27 cellular contexts compared by ENCODE assay signal in genomic region chr9:98801969-98802371, GRCh38. TPM values are rescaled to one million over a fixed set of nuclear protein-coding genes. Genes with fewer than 3 reads are reported as not detected.
DNase-seq lines count a peak whose midpoint lies in the region; ATAC-seq and TF ChIP-seq lines count a peak whose summit lies in the region.
"Had no signal": no experiment of that assay in that cellular context is flagged by ENCODE, and none has a peak within 500 bp of the region (broad histone marks: within the 10 kb centered on the region; RNA-seq: fewer than 3 reads in every experiment).

No MANE protein-coding gene starts in this region.

- H3K36me3 ChIP-seq in GM23248 (ENCODE audit: low read depth) = no peaks in the 10 kb centered on the region
- H3K36me3 ChIP-seq: lower lobe of right lung, right atrium auricular region, uterus had no signal

- no peaks in the 10 kb centered on the region for H3K27me3 ChIP-seq in GM23248 (replicated peaks; ENCODE audit: insufficient read depth)
- H3K27me3 ChIP-seq: body of pancreas, right atrium auricular region, uterus had no signal

- H3K9me3 ChIP-seq in GM23248 (ENCODE audit: low read depth) = peaks cover 3% of the 10 kb centered on the region
- H3K9me3 ChIP-seq: body of pancreas, lower lobe of right lung, right atrium auricular region, uterus had no signal

- H3K9me2 ChIP-seq in GM23248 (ENCODE audit: insufficient read depth) = no peaks in the 10 kb centered on the region

- no peak for ATAC-seq in GM21576 (IDR thresholded peaks at IDR 0.05; ENCODE audit: unreplicated experiment)
- no peak for ATAC-seq in GM21737 (IDR thresholded peaks at IDR 0.05; ENCODE audit: unreplicated experiment)
- ATAC-seq: body of pancreas; effector memory CD8-positive, alpha-beta T cell; lower lobe of right lung had no signal

- in situ Hi-C loops in GM23248 (cut with MboI) = no loop called here

- H3K4me1 ChIP-seq in GM23248 (ENCODE audit: insufficient read depth) = peaks cover 12% of the 10 kb centered on the region
- H3K4me1 ChIP-seq: lower lobe of right lung, parathyroid adenoma, right atrium auricular region, uterus had no signal

- no peak for TF ChIP-seq CTCF in AG10803 (conservative IDR thresholded peaks at IDR 0.05; ENCODE audit: low read length)
- no peak for TF ChIP-seq CTCF in RWPE1 (conservative IDR thresholded peaks at IDR 0.05; ENCODE audit: low read depth)
- no peak for TF ChIP-seq CTCF in fibroblast of the aortic adventitia (IDR thresholded peaks at IDR 0.05; ENCODE audit: insufficient read depth, low read length)

- no peak overlapping the region for H2AFZ ChIP-seq in GM23248
- H2AFZ ChIP-seq: parathyroid adenoma had no signal

- no peak overlapping the region for H3K4me2 ChIP-seq in GM23248 (ENCODE audit: unreplicated experiment)

- no peak overlapping the region for H3K27ac ChIP-seq in GM23248
- no peak overlapping the region for H3K27ac ChIP-seq in RWPE1
- H3K27ac ChIP-seq: body of pancreas, lower lobe of right lung, parathyroid adenoma, right atrium auricular region, uterus had no signal

- peaks cover 13% of the 10 kb centered on the region for H3F3A ChIP-seq in GM23248 (ENCODE audit: insufficient read depth)

- H4K20me1 ChIP-seq in GM23248 (ENCODE audit: insufficient read depth) = no peaks in the 10 kb centered on the region

- H3K9ac ChIP-seq in GM23248 = no peak overlapping the region
- H3K9ac ChIP-seq: parathyroid adenoma had no signal

- H3K4me3 ChIP-seq in AG10803 (ENCODE audit: low read length) = no peak overlapping the region
- H3K4me3 ChIP-seq in GM23248 = no peak overlapping the region
- no peak overlapping the region for H3K4me3 ChIP-seq in fibroblast of the aortic adventitia (ENCODE audit: low read depth, low read length)
- H3K4me3 ChIP-seq: body of pancreas, lower lobe of right lung, right atrium auricular region, uterus had no signal

- 80 to 95% methylated on average over 1 of the region's 1 CpG for WGBS in GM23248 (ENCODE audit: low coverage in 1 of 2, low lambda C conversion rate in 2 of 2, missing lambda C conversion rate in 2 of 2), 2 experiments

- CTCF ChIA-PET in RWPE1 (lab: Yijun Ruan, JAX) = interaction anchor here (0.5 to 1.1 kb wide), 3 partner anchors 196 to 883 kb away, joined by 3 read pairs; no protein-coding TSS in a partner anchor

- no peaks in the 10 kb centered on the region for H3K79me2 ChIP-seq in GM23248 (ENCODE audit: insufficient read depth)
- H3K79me2 ChIP-seq: parathyroid adenoma had no signal

- DNase-seq in AG10803 (ENCODE audit: low read depth) = peak; percentile 15
- peak; percentile 51 for DNase-seq in GM23248
- peak; percentile 72 for DNase-seq in RWPE1 (ENCODE audit: low spot score)
- peak; percentile 49 for DNase-seq in fibroblast of the aortic adventitia (ENCODE audit: low read depth)
- no peak for DNase-seq in NCI-H1417 treated with DMSO at 0.1 percent for 48 hours (lab: John Stamatoyannopoulos, UW)
- DNase-seq: activated CD4-positive, alpha-beta T cell treated with anti-CD3 and anti-CD28 coated beads, Interleukin-2, amount 50 U/mL, for 48 hours; activated CD4-positive, CD25-positive, alpha-beta regulatory T cell; activated gamma-delta T cell treated with Interleukin-2 at 50 U/mL for 16 hours; activated T-cell treated with anti-CD3 and anti-CD28 coated beads, Interleukin-2, amount 50 U/mL, for 1 hour; Calu3; effector memory CD8-positive, alpha-beta T cell; EL; glutamatergic neuron; KG1; kidney; lower lobe of right lung; NCI-H187; nephron progenitor cell; RPMI8226; T-helper 9 cell; uterus had no signal

- POLR2A ChIA-PET in RWPE1 (lab: Yijun Ruan, JAX; ENCODE audit: low non-redundant PET) = no interaction called here

RNA-seq across cellular contexts. Expression of gene GALNT12, which starts 5.5 kb away (rescaled TPM):
- total RNA-seq in GM23248 (2014; rRNA removed; shearing (Covaris generic)) = 7.8 and 10.1 TPM in 2 replicates
- 0.74 and 1.5 TPM in 2 replicates for polyA plus RNA-seq in GM23248 (2016; fragmentation: Nextera tagmentation; extraction: Ambion mirVana)
- total RNA-seq in fibroblast of the aortic adventitia (ENCODE audit: low replicate concordance) = 24.9 and 138 TPM in 2 replicates
- polyA plus RNA-seq: CD14-positive monocyte had no signal

RNA-seq across cellular contexts. Expression of gene ANKS6, which starts 5.6 kb away (rescaled TPM):
- total RNA-seq in GM23248 (2014; rRNA removed; shearing (Covaris generic)) = 14.4 and 26.4 TPM in 2 replicates
- 6.1 and 7.1 TPM in 2 replicates for polyA plus RNA-seq in GM23248 (2016; fragmentation: Nextera tagmentation; extraction: Ambion mirVana)
- 12.7 and 13.8 TPM in 2 replicates for total RNA-seq in fibroblast of the aortic adventitia (ENCODE audit: low replicate concordance)
